In genomic region chr15:63778800-63779199, GRCh38 we compare ENCODE assay signal across 28 cellular contexts.
"Had no signal": no experiment of that assay in that cellular context is flagged by ENCODE, and none has a peak within 500 bp of the region (broad histone marks: within the 10 kb centered on the region; RNA-seq: fewer than 3 reads in every experiment).

No MANE protein-coding gene starts in this region.

- H3K27me3 ChIP-seq: colonic mucosa, esophagus muscularis mucosa, foreskin keratinocyte, gastroesophageal sphincter, heart left ventricle, hepatocyte, right atrium auricular region, stomach, thyroid gland, vagina had no signal

- H3K4me1 Mint-ChIP-seq: neural crest cell had no signal

- H3K27ac ChIP-seq: colonic mucosa, esophagus muscularis mucosa, foreskin keratinocyte, gastroesophageal sphincter, heart left ventricle, hepatocyte, parathyroid adenoma, right atrium auricular region, stomach, thyroid gland, vagina had no signal

- ATAC-seq: foreskin keratinocyte; gastroesophageal sphincter; heart left ventricle; left lobe of liver; natural killer cell treated with Interleukin-12 subunit alpha and Interleukin-12 subunit beta and Interleukin-15 and Interleukin-18, amount 100 ng/mL, for 72 hours; sciatic nerve; stimulated activated naive B cell treated with anti-CD40 and anti-IgM and Interleukin-4, amounts not matched to agents 10 μg/mL and 1 μg/mL and 100 μg/mL, for 72 hours had no signal

- H3K4me3 Mint-ChIP-seq: dendritic cell treated with granulocyte-macrophage colony-stimulating factor and Interleukin-4, amounts not matched to agents 40 ng/mL and 50 ng/mL, for 4 days; memory B cell; natural killer cell treated with Interleukin-12 subunit alpha and Interleukin-12 subunit beta and Interleukin-15 and Interleukin-18, amount 100 ng/mL, for 72 hours; neural crest cell; stimulated activated naive B cell treated with anti-CD40 and anti-IgM and Interleukin-4, amounts not matched to agents 10 μg/mL and 1 μg/mL and 100 μg/mL, for 72 hours had no signal

- FAIRE-seq: endothelial cell of umbilical vein, kidney had no signal

- H3K4me2 ChIP-seq: hepatocyte, smooth muscle cell had no signal

- H3K27me3 Mint-ChIP-seq: dendritic cell treated with granulocyte-macrophage colony-stimulating factor and Interleukin-4, amounts not matched to agents 40 ng/mL and 50 ng/mL, for 4 days; memory B cell; natural killer cell treated with Interleukin-12 subunit alpha and Interleukin-12 subunit beta and Interleukin-15 and Interleukin-18, amount 100 ng/mL, for 72 hours; progenitor cell of endocrine pancreas; stimulated activated naive B cell treated with anti-CD40 and anti-IgM and Interleukin-4, amounts not matched to agents 10 μg/mL and 1 μg/mL and 100 μg/mL, for 72 hours had no signal

- H3K9me3 ChIP-seq: colonic mucosa, esophagus muscularis mucosa, gastroesophageal sphincter, heart left ventricle, right atrium auricular region, stomach, thyroid gland, vagina had no signal

- H3K4me3 ChIP-seq: colonic mucosa, esophagus muscularis mucosa, gastroesophageal sphincter, heart left ventricle, hepatocyte, lung, right atrium auricular region, smooth muscle cell, stomach, thyroid gland, vagina had no signal

- DNase-seq: colonic mucosa; effector memory CD4-positive, alpha-beta T cell; foreskin keratinocyte; heart left ventricle; kidney; stimulated activated CD4-positive, alpha-beta T cell treated with anti-CD3 and anti-CD28 coated beads, Interleukin-12 subunit alpha, Interleukin-12 subunit beta, amount 100 ng/mL, for 4 hours; stimulated activated CD4-positive, alpha-beta T cell treated with anti-CD3 and anti-CD28 coated beads, Interleukin-2, amount 100 ng/mL, for 24 hours; stimulated activated CD4-positive, alpha-beta T cell treated with anti-CD3 and anti-CD28 coated beads, Interleukin-4, amount 100 ng/mL, for 4 hours; stimulated activated naive B cell treated with anti-CD40 and anti-IgM and Interleukin-4, amounts not matched to agents 10 μg/mL and 1 μg/mL and 100 μg/mL, for 72 hours; stomach; thyroid gland; trophoblast cell had no signal

- H3K36me3 ChIP-seq: colonic mucosa had no signal

- H3K27ac Mint-ChIP-seq: dendritic cell treated with granulocyte-macrophage colony-stimulating factor and Interleukin-4, amounts not matched to agents 40 ng/mL and 50 ng/mL, for 4 days; memory B cell; progenitor cell of endocrine pancreas; stimulated activated naive B cell treated with anti-CD40 and anti-IgM and Interleukin-4, amounts not matched to agents 10 μg/mL and 1 μg/mL and 100 μg/mL, for 72 hours had no signal

- H3K9ac ChIP-seq: parathyroid adenoma had no signal

- H2AFZ ChIP-seq: hepatocyte, parathyroid adenoma had no signal

- H3K4me1 ChIP-seq: colonic mucosa, parathyroid adenoma, vagina had no signal

- H3K9me3 Mint-ChIP-seq: dendritic cell treated with granulocyte-macrophage colony-stimulating factor and Interleukin-4, amounts not matched to agents 40 ng/mL and 50 ng/mL, for 4 days; natural killer cell treated with Interleukin-12 subunit alpha and Interleukin-12 subunit beta and Interleukin-15 and Interleukin-18, amount 100 ng/mL, for 72 hours; neural crest cell had no signal
